Comparison of ENCODE assay signal across 1 cellular context in the genomic region with DNA sequence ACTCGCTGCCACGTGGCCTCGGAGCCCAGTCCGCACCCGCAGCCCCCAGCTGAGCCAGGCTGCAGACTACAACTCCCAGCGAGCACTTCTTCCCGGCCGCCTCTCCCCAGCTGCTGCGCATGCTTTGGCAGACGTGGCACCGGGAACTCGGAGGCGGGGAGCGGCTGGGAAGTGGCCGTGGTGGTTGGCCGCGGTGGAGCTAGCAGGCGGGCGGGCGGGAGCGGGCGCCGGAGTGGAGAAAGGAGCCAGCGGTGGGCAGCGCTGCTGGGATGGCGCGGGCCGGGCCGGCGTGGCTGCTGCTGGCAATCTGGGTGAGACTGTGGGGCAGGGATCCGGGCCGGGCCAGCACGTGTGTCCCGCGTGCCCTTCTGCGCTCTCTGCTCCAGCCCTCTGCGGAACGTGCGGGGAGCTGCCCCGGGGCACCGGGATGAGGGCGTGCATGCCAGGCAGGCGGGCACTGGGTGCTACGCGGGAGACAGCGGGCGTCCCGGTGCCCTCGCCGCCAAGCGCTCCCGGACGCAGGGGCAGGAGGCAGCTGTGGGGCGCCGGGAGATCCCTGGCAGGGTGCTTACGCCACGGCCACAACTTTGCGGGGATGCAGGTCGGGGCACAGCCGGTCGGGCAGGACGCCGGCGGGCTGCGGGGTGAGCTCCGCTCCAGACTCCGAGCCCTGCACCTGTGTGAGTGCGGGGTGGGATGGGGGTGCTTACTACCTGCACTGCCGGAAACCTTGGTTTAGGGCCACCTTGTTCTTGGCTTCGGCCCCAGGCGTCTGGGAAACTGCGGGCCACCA.
TF ChIP-seq lines count a peak whose summit lies in the region.

A gene (plus strand): TSS at position 130 of the 793 bp plus-strand sequence. CDS start 140 bp downstream, at position 270.

TF ChIP-seq in HepG2, 621 proteins besides CTCF, POLR2A, EP300 and RAD21 (continued from another document and continues in another):
- TF ChIP-seq, protein P1, sequence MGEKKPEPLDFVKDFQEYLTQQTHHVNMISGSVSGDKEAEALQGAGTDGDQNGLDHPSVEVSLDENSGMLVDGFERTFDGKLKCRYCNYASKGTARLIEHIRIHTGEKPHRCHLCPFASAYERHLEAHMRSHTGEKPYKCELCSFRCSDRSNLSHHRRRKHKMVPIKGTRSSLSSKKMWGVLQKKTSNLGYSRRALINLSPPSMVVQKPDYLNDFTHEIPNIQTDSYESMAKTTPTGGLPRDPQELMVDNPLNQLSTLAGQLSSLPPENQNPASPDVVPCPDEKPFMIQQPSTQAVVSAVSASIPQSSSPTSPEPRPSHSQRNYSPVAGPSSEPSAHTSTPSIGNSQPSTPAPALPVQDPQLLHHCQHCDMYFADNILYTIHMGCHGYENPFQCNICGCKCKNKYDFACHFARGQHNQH (CRISPR knock-in tag; IDR thresholded peaks at IDR 0.05), result peak; percentile 51; the same call in 1 of the 2 replicates
- TF ChIP-seq, protein P2, sequence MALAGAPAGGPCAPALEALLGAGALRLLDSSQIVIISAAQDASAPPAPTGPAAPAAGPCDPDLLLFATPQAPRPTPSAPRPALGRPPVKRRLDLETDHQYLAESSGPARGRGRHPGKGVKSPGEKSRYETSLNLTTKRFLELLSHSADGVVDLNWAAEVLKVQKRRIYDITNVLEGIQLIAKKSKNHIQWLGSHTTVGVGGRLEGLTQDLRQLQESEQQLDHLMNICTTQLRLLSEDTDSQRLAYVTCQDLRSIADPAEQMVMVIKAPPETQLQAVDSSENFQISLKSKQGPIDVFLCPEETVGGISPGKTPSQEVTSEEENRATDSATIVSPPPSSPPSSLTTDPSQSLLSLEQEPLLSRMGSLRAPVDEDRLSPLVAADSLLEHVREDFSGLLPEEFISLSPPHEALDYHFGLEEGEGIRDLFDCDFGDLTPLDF (CRISPR knock-in tag; IDR thresholded peaks at IDR 0.05), result peak; percentile 77
- TF ChIP-seq KLF16 (CRISPR knock-in tag; IDR thresholded peaks at IDR 0.05) (peak in 1 of 2 experiments; percentile 87; a peak in 3 of 4 replicates), ZNF160 (CRISPR knock-in tag; IDR thresholded peaks at IDR 0.05) (no peak), U2AF2 (IDR thresholded peaks at IDR 0.05; ENCODE audit: low read depth, low read length) (no peak), ZNF761 (CRISPR knock-in tag; conservative IDR thresholded peaks at IDR 0.05) (no peak; the same call in 1 of the 2 replicates), SP140L (CRISPR knock-in tag; IDR thresholded peaks at IDR 0.05; ENCODE audit: borderline replicate concordance) (no peak), PRPF4 (IDR thresholded peaks at IDR 0.05; ENCODE audit: low read depth, low read length, poor library complexity, severe bottlenecking) (no peak), MYC (CRISPR knock-in tag; IDR thresholded peaks at IDR 0.05; ENCODE audit: borderline replicate concordance) (peak; percentile 100), MTF1 (CRISPR knock-in tag; IDR thresholded peaks at IDR 0.05) (no peak), YEATS2 (CRISPR knock-in tag; IDR thresholded peaks at IDR 0.05; ENCODE audit: borderline replicate concordance) (peak; percentile 77; the same call in 1 of the 2 replicates), ZNF660 (CRISPR knock-in tag; IDR thresholded peaks at IDR 0.05; ENCODE audit: borderline replicate concordance, low read depth) (no peak; the same call in 1 of the 2 replicates), ZNF746 (CRISPR knock-in tag; IDR thresholded peaks at IDR 0.05) (peak; percentile 87), CENPX (CRISPR knock-in tag; IDR thresholded peaks at IDR 0.05) (no peak), GATA4 (IDR thresholded peaks at IDR 0.05; ENCODE audit: borderline replicate concordance, low read depth) (no peak), ZNF879 (CRISPR knock-in tag; IDR thresholded peaks at IDR 0.05) (0 out of 2 replicates have a peak, but pooled peaks have one; percentile 15), ZNF776 (CRISPR knock-in tag; IDR thresholded peaks at IDR 0.05) (peak; percentile 42; the same call in 1 of the 2 replicates), NCOA5 (CRISPR knock-in tag; IDR thresholded peaks at IDR 0.05) (no peak), ZNF564 (CRISPR knock-in tag; IDR thresholded peaks at IDR 0.05) (0 out of 2 replicates have a peak, but pooled peaks have one; percentile 29), TBX3 (IDR thresholded peaks at IDR 0.05; ENCODE audit: borderline replicate concordance) (no peak), POGZ (CRISPR knock-in tag; IDR thresholded peaks at IDR 0.05) (peak; percentile 49), ZNF468 (CRISPR knock-in tag; IDR thresholded peaks at IDR 0.05) (no peak), ZZZ3 (CRISPR knock-in tag; IDR thresholded peaks at IDR 0.05; ENCODE audit: borderline replicate concordance) (peak; percentile 48; the same call in 1 of the 2 replicates), ZSCAN20 (CRISPR knock-in tag; IDR thresholded peaks at IDR 0.05; ENCODE audit: borderline replicate concordance) (0 out of 2 replicates have a peak, but pooled peaks have one; percentile 64), FOXC1 (CRISPR knock-in tag; IDR thresholded peaks at IDR 0.05; ENCODE audit: borderline replicate concordance) (peak; percentile 85), ZNF33B (CRISPR knock-in tag; IDR thresholded peaks at IDR 0.05) (peak; percentile 77; the same call in 1 of the 2 replicates), MED13 (CRISPR knock-in tag; IDR thresholded peaks at IDR 0.05) (peak; percentile 72; the same call in 1 of the 2 replicates), CENPT (CRISPR knock-in tag; IDR thresholded peaks at IDR 0.05; ENCODE audit: low read depth) (no peak), ZNF629 (CRISPR knock-in tag; conservative IDR thresholded peaks at IDR 0.05) (0 out of 2 replicates have a peak, but pooled peaks have one; percentile 37)
- TF ChIP-seq, protein P3, sequence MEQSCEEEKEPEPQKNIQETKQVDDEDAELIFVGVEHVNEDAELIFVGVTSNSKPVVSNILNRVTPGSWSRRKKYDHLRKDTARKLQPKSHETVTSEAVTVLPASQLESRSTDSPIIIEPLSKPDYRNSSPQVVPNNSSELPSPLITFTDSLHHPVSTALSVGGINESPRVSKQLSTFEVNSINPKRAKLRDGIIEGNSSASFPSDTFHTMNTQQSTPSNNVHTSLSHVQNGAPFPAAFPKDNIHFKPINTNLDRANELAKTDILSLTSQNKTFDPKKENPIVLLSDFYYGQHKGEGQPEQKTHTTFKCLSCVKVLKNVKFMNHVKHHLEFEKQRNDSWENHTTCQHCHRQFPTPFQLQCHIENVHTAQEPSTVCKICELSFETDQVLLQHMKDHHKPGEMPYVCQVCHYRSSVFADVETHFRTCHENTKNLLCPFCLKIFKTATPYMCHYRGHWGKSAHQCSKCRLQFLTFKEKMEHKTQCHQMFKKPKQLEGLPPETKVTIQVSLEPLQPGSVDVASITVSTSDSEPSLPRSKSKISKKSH (CRISPR knock-in tag; IDR thresholded peaks at IDR 0.05; ENCODE audit: borderline replicate concordance), result no peak; the same call in none of the 2 replicates
- TF ChIP-seq, protein P4, sequence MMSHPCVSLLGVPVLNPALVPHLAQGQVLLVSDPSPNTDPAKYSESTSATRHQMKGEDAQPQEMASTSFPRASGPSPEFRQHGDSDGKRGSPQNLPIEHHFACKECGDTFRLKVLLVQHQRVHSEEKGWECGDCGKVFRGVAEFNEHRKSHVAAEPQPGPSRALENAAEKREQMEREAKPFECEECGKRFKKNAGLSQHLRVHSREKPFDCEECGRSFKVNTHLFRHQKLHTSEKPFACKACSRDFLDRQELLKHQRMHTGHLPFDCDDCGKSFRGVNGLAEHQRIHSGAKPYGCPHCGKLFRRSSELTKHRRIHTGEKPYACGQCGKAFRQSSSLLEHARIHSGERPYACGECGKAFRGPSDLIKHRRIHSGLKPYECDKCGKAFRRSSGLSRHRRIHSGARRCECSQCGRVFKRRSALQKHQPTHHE (CRISPR knock-in tag; IDR thresholded peaks at IDR 0.05; ENCODE audit: borderline replicate concordance), result peak; percentile 86; the same call in 1 of the 2 replicates
- TF ChIP-seq, protein P5, sequence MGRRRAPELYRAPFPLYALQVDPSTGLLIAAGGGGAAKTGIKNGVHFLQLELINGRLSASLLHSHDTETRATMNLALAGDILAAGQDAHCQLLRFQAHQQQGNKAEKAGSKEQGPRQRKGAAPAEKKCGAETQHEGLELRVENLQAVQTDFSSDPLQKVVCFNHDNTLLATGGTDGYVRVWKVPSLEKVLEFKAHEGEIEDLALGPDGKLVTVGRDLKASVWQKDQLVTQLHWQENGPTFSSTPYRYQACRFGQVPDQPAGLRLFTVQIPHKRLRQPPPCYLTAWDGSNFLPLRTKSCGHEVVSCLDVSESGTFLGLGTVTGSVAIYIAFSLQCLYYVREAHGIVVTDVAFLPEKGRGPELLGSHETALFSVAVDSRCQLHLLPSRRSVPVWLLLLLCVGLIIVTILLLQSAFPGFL (CRISPR knock-in tag; IDR thresholded peaks at IDR 0.05), result no peak
- TF ChIP-seq, protein P6, sequence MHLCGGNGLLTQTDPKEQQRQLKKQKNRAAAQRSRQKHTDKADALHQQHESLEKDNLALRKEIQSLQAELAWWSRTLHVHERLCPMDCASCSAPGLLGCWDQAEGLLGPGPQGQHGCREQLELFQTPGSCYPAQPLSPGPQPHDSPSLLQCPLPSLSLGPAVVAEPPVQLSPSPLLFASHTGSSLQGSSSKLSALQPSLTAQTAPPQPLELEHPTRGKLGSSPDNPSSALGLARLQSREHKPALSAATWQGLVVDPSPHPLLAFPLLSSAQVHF (CRISPR knock-in tag; IDR thresholded peaks at IDR 0.05), result peak; percentile 82
- TF ChIP-seq, protein P7, sequence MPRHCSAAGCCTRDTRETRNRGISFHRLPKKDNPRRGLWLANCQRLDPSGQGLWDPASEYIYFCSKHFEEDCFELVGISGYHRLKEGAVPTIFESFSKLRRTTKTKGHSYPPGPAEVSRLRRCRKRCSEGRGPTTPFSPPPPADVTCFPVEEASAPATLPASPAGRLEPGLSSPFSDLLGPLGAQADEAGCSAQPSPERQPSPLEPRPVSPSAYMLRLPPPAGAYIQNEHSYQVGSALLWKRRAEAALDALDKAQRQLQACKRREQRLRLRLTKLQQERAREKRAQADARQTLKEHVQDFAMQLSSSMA (CRISPR knock-in tag; IDR thresholded peaks at IDR 0.05), result 0 out of 2 replicates have a peak, but pooled peaks have one; percentile 14
- TF ChIP-seq, protein P8, sequence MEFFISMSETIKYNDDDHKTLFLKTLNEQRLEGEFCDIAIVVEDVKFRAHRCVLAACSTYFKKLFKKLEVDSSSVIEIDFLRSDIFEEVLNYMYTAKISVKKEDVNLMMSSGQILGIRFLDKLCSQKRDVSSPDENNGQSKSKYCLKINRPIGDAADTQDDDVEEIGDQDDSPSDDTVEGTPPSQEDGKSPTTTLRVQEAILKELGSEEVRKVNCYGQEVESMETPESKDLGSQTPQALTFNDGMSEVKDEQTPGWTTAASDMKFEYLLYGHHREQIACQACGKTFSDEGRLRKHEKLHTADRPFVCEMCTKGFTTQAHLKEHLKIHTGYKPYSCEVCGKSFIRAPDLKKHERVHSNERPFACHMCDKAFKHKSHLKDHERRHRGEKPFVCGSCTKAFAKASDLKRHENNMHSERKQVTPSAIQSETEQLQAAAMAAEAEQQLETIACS (CRISPR knock-in tag; IDR thresholded peaks at IDR 0.05), result no peak
- TF ChIP-seq, protein P9, sequence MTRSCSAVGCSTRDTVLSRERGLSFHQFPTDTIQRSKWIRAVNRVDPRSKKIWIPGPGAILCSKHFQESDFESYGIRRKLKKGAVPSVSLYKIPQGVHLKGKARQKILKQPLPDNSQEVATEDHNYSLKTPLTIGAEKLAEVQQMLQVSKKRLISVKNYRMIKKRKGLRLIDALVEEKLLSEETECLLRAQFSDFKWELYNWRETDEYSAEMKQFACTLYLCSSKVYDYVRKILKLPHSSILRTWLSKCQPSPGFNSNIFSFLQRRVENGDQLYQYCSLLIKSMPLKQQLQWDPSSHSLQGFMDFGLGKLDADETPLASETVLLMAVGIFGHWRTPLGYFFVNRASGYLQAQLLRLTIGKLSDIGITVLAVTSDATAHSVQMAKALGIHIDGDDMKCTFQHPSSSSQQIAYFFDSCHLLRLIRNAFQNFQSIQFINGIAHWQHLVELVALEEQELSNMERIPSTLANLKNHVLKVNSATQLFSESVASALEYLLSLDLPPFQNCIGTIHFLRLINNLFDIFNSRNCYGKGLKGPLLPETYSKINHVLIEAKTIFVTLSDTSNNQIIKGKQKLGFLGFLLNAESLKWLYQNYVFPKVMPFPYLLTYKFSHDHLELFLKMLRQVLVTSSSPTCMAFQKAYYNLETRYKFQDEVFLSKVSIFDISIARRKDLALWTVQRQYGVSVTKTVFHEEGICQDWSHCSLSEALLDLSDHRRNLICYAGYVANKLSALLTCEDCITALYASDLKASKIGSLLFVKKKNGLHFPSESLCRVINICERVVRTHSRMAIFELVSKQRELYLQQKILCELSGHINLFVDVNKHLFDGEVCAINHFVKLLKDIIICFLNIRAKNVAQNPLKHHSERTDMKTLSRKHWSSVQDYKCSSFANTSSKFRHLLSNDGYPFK (CRISPR knock-in tag; IDR thresholded peaks at IDR 0.05; ENCODE audit: borderline replicate concordance), result peak; percentile 66; the same call in 1 of the 2 replicates
- TF ChIP-seq, protein P10, sequence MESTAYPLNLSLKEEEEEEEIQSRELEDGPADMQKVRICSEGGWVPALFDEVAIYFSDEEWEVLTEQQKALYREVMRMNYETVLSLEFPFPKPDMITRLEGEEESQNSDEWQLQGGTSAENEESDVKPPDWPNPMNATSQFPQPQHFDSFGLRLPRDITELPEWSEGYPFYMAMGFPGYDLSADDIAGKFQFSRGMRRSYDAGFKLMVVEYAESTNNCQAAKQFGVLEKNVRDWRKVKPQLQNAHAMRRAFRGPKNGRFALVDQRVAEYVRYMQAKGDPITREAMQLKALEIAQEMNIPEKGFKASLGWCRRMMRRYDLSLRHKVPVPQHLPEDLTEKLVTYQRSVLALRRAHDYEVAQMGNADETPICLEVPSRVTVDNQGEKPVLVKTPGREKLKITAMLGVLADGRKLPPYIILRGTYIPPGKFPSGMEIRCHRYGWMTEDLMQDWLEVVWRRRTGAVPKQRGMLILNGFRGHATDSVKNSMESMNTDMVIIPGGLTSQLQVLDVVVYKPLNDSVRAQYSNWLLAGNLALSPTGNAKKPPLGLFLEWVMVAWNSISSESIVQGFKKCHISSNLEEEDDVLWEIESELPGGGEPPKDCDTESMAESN (CRISPR knock-in tag; conservative IDR thresholded peaks at IDR 0.05), result peak; percentile 5; the same call in 1 of the 2 replicates
- TF ChIP-seq, protein P11, sequence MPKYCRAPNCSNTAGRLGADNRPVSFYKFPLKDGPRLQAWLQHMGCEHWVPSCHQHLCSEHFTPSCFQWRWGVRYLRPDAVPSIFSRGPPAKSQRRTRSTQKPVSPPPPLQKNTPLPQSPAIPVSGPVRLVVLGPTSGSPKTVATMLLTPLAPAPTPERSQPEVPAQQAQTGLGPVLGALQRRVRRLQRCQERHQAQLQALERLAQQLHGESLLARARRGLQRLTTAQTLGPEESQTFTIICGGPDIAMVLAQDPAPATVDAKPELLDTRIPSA (CRISPR knock-in tag; IDR thresholded peaks at IDR 0.05; ENCODE audit: borderline replicate concordance), result no peak; the same call in 1 of the 2 replicates
- TF ChIP-seq, protein P12, sequence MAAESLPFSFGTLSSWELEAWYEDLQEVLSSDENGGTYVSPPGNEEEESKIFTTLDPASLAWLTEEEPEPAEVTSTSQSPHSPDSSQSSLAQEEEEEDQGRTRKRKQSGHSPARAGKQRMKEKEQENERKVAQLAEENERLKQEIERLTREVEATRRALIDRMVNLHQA (CRISPR knock-in tag; IDR thresholded peaks at IDR 0.05), result no peak
- TF ChIP-seq, protein P13, sequence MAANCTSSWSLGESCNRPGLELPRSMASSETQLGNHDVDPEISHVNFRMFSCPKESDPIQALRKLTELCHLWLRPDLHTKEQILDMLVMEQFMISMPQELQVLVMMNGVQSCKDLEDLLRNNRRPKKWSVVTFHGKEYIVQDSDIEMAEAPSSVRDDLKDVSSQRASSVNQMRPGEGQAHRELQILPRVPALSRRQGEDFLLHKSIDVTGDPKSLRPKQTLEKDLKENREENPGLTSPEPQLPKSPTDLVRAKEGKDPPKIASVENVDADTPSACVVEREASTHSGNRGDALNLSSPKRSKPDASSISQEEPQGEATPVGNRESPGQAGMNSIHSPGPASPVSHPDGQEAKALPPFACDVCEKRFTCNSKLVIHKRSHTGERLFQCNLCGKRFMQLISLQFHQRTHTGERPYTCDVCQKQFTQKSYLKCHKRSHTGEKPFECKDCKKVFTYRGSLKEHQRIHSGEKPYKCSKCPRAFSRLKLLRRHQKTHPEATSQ (CRISPR knock-in tag; IDR thresholded peaks at IDR 0.05; ENCODE audit: borderline replicate concordance), result 0 out of 2 replicates have a peak, but pooled peaks have one; percentile 49
